In genomic region chr7:83149466-83149865, GRCh38 we compare ENCODE assay signal across 3 cellular contexts.
TF ChIP-seq lines count a peak whose summit lies in the region.

No MANE protein-coding gene starts in this region.

TF ChIP-seq in SK-N-SH, 30 proteins besides CTCF, POLR2A, EP300 and RAD21:
- no peak for TF ChIP-seq POLR2AphosphoS5 (IDR thresholded peaks at IDR 0.05; ENCODE audit: low read depth, low read length)

TF ChIP-seq in SK-N-SH treated with all-trans-retinoic acid at 6 μM for 48 hours, 23 proteins besides CTCF, POLR2A, EP300 and RAD21:
- no peak for TF ChIP-seq ZNF565 (CRISPR knock-in tag; conservative IDR thresholded peaks at IDR 0.05; ENCODE audit: low read depth)
- no peak for TF ChIP-seq POU6F1 (CRISPR knock-in tag; IDR thresholded peaks at IDR 0.05; ENCODE audit: borderline replicate concordance, low read depth)
- TF ChIP-seq RARB (CRISPR knock-in tag; IDR thresholded peaks at IDR 0.05), result no peak
- TF ChIP-seq BACH2 (CRISPR knock-in tag; IDR thresholded peaks at IDR 0.05; ENCODE audit: borderline replicate concordance), result no peak
- no peak for TF ChIP-seq GLIS3 (CRISPR knock-in tag; IDR thresholded peaks at IDR 0.05)
- TF ChIP-seq CREB5 (CRISPR knock-in tag; IDR thresholded peaks at IDR 0.05; ENCODE audit: low read depth), result no peak
- no peak for TF ChIP-seq ZNF70 (CRISPR knock-in tag; IDR thresholded peaks at IDR 0.05)
- no peak for TF ChIP-seq PATZ1 (CRISPR knock-in tag; IDR thresholded peaks at IDR 0.05; ENCODE audit: borderline replicate concordance)

TF ChIP-seq in WTC11, 78 proteins besides CTCF, POLR2A, EP300 and RAD21:
- TF ChIP-seq PRDM15 (CRISPR knock-in tag; IDR thresholded peaks at IDR 0.05) (no peak), SOX15 (CRISPR knock-in tag; IDR thresholded peaks at IDR 0.05) (no peak), SMAD4 (CRISPR knock-in tag; IDR thresholded peaks at IDR 0.05) (no peak), RORB (CRISPR knock-in tag; IDR thresholded peaks at IDR 0.05) (no peak), ZNF232 (CRISPR knock-in tag; IDR thresholded peaks at IDR 0.05) (no peak), ZNF121 (CRISPR knock-in tag; IDR thresholded peaks at IDR 0.05) (no peak), IRF2 (CRISPR knock-in tag; IDR thresholded peaks at IDR 0.05; ENCODE audit: borderline replicate concordance, low read depth) (no peak), FOXK1 (CRISPR knock-in tag; IDR thresholded peaks at IDR 0.05) (no peak), ZNF219 (CRISPR knock-in tag; IDR thresholded peaks at IDR 0.05; ENCODE audit: borderline replicate concordance) (no peak), ZNF532 (CRISPR knock-in tag; IDR thresholded peaks at IDR 0.05; ENCODE audit: borderline replicate concordance) (no peak), NFYB (CRISPR knock-in tag; conservative IDR thresholded peaks at IDR 0.05; ENCODE audit: low read depth) (no peak), CREB1 (CRISPR knock-in tag; IDR thresholded peaks at IDR 0.05) (no peak), KAT7 (CRISPR knock-in tag; IDR thresholded peaks at IDR 0.05; ENCODE audit: borderline replicate concordance) (no peak), RELA (CRISPR knock-in tag; IDR thresholded peaks at IDR 0.05; ENCODE audit: borderline replicate concordance) (no peak)
- TF ChIP-seq, protein P1, sequence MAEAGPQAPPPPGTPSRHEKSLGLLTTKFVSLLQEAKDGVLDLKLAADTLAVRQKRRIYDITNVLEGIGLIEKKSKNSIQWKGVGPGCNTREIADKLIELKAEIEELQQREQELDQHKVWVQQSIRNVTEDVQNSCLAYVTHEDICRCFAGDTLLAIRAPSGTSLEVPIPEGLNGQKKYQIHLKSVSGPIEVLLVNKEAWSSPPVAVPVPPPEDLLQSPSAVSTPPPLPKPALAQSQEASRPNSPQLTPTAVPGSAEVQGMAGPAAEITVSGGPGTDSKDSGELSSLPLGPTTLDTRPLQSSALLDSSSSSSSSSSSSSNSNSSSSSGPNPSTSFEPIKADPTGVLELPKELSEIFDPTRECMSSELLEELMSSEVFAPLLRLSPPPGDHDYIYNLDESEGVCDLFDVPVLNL (CRISPR knock-in tag; IDR thresholded peaks at IDR 0.05; ENCODE audit: borderline replicate concordance, low read depth), result no peak
- TF ChIP-seq, protein P2, sequence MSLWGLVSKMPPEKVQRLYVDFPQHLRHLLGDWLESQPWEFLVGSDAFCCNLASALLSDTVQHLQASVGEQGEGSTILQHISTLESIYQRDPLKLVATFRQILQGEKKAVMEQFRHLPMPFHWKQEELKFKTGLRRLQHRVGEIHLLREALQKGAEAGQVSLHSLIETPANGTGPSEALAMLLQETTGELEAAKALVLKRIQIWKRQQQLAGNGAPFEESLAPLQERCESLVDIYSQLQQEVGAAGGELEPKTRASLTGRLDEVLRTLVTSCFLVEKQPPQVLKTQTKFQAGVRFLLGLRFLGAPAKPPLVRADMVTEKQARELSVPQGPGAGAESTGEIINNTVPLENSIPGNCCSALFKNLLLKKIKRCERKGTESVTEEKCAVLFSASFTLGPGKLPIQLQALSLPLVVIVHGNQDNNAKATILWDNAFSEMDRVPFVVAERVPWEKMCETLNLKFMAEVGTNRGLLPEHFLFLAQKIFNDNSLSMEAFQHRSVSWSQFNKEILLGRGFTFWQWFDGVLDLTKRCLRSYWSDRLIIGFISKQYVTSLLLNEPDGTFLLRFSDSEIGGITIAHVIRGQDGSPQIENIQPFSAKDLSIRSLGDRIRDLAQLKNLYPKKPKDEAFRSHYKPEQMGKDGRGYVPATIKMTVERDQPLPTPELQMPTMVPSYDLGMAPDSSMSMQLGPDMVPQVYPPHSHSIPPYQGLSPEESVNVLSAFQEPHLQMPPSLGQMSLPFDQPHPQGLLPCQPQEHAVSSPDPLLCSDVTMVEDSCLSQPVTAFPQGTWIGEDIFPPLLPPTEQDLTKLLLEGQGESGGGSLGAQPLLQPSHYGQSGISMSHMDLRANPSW (CRISPR knock-in tag; conservative IDR thresholded peaks at IDR 0.05; ENCODE audit: low read depth), result no peak
TF ChIP-seq in WTC11: peak in this region for 0.
